ENCODE assay signal across 11 cellular contexts in genomic region chr5:60332244-60333018, GRCh38.
DNase-seq lines count a peak whose midpoint lies in the region; TF ChIP-seq lines count a peak whose summit lies in the region.
"Had no signal": no experiment of that assay in that cellular context is flagged by ENCODE, and none has a peak within 500 bp of the region (broad histone marks: within the 10 kb centered on the region; RNA-seq: fewer than 3 reads in every experiment).

No MANE protein-coding gene starts in this region.

- peak overlapping the region; percentile 58 for H3K27ac Mint-ChIP-seq in HFFc6
- no peak overlapping the region for H3K27ac Mint-ChIP-seq in activated T-helper 2 cell treated with anti-CD3 and anti-CD28 coated beads, Interferon-gamma antibody, Interleukin-2, Interleukin-4, amounts not matched to agents 10 μg/mL and 5 μg/mL and 100 μg/mL, durations not matched to agents 14 hours and 24 hours and 36 hours
- H3K27ac Mint-ChIP-seq in CD14-positive monocyte = peak overlapping the region in 1 of 7 donors; percentile 26
- H3K27ac Mint-ChIP-seq: activated T-helper 1 cell treated with anti-CD3 and anti-CD28 coated beads, Interleukin-12 subunit alpha, Interleukin-12 subunit beta, Interleukin-2, Interleukin-4 antibody, amounts not matched to agents 30 ng/mL and 10 ng/mL and 1 ng/mL, durations not matched to agents 14 hours and 24 hours and 36 hours had no signal

- H3K36me3 Mint-ChIP-seq in HFFc6 (ENCODE audit: low read depth) (no peaks in the 10 kb centered on the region), CD14-positive monocyte (no peaks in the 10 kb centered on the region)
- no peaks in the 10 kb centered on the region for H3K36me3 Mint-ChIP-seq in activated T-helper 2 cell treated with anti-CD3 and anti-CD28 coated beads, Interferon-gamma antibody, Interleukin-2, Interleukin-4, amounts not matched to agents 10 μg/mL and 5 μg/mL and 100 μg/mL, durations not matched to agents 14 hours and 24 hours and 36 hours (ENCODE audit: low read depth)

- H3K4me1 Mint-ChIP-seq in HFFc6 (ENCODE audit: low read depth) = peaks cover 34% of the 10 kb centered on the region
- H3K4me1 Mint-ChIP-seq in activated T-helper 2 cell treated with anti-CD3 and anti-CD28 coated beads, Interferon-gamma antibody, Interleukin-2, Interleukin-4, amounts not matched to agents 10 μg/mL and 5 μg/mL and 100 μg/mL, durations not matched to agents 14 hours and 24 hours and 36 hours (ENCODE audit: low read depth) = no peaks in the 10 kb centered on the region
- H3K4me1 Mint-ChIP-seq in CD14-positive monocyte = peaks cover 16% of the 10 kb centered on the region
- H3K4me1 Mint-ChIP-seq: neural crest cell had no signal

- H3K27me3 Mint-ChIP-seq in HFFc6 (ENCODE audit: insufficient read depth) = no peaks in the 10 kb centered on the region
- H3K27me3 Mint-ChIP-seq in activated T-helper 2 cell treated with anti-CD3 and anti-CD28 coated beads, Interferon-gamma antibody, Interleukin-2, Interleukin-4, amounts not matched to agents 10 μg/mL and 5 μg/mL and 100 μg/mL, durations not matched to agents 14 hours and 24 hours and 36 hours (ENCODE audit: low read depth) = no peaks in the 10 kb centered on the region
- peaks cover 0 to 4% (median 0%) of the 10 kb centered on the region in 3 donors for H3K27me3 Mint-ChIP-seq in CD14-positive monocyte (ENCODE audit: low read depth in 3 of 3)

- DNase-seq in GM03348 (ENCODE audit: low spot score) (peak; percentile 16), HFFc6 (peak; percentile 36), MV-4-11 (lab: John Stamatoyannopoulos, UW) (peak; percentile 73), fibroblast of the aortic adventitia (ENCODE audit: low read depth) (peak; percentile 30), retina (no peak), Kasumi-1 (lab: John Stamatoyannopoulos, UW) (no peak), CD14-positive monocyte (ENCODE audit: low spot score) (no peak)
- DNase-seq in activated T-helper 2 cell treated with anti-CD3 and anti-CD28 coated beads, Interferon-gamma antibody, Interleukin-2, Interleukin-4, amounts not matched to agents 10 μg/mL and 5 μg/mL and 100 μg/mL, durations not matched to agents 14 hours and 24 hours and 36 hours (ENCODE audit: low spot score) = no peak
- DNase-seq: NCI-H345 had no signal

- no peak for TF ChIP-seq CTCF in HFFc6 (IDR thresholded peaks at IDR 0.05)
- TF ChIP-seq CTCF in fibroblast of the aortic adventitia (IDR thresholded peaks at IDR 0.05; ENCODE audit: insufficient read depth, low read length) = no peak
- TF ChIP-seq CTCF in CD14-positive monocyte (IDR thresholded peaks at IDR 0.05) = no peak

- intact Hi-C loops in activated T-helper 2 cell treated with anti-CD3 and anti-CD28 coated beads, Interferon-gamma antibody, Interleukin-2, Interleukin-4, amounts not matched to agents 10 μg/mL and 5 μg/mL and 100 μg/mL, durations not matched to agents 14 hours and 24 hours and 36 hours (cut with micrococcal nuclease) = no loop called here
- intact Hi-C loops in CD14-positive monocyte (cut with micrococcal nuclease) = no loop called here

- no peaks in the 10 kb centered on the region; the same call in 1 of the 2 replicates for H3K9me3 Mint-ChIP-seq in HFFc6
- H3K9me3 Mint-ChIP-seq in activated T-helper 2 cell treated with anti-CD3 and anti-CD28 coated beads, Interferon-gamma antibody, Interleukin-2, Interleukin-4, amounts not matched to agents 10 μg/mL and 5 μg/mL and 100 μg/mL, durations not matched to agents 14 hours and 24 hours and 36 hours = peaks cover 5% of the 10 kb centered on the region
- peaks cover 5 to 17% (median 8%) of the 10 kb centered on the region in 7 donors for H3K9me3 Mint-ChIP-seq in CD14-positive monocyte
- H3K9me3 Mint-ChIP-seq: activated T-helper 1 cell treated with anti-CD3 and anti-CD28 coated beads, Interleukin-12 subunit alpha, Interleukin-12 subunit beta, Interleukin-2, Interleukin-4 antibody, amounts not matched to agents 30 ng/mL and 10 ng/mL and 1 ng/mL, durations not matched to agents 14 hours and 24 hours and 36 hours; neural crest cell had no signal

- H3K4me3 Mint-ChIP-seq in HFFc6 (no peak overlapping the region), CD14-positive monocyte (no peak overlapping the region)
- no peak overlapping the region for H3K4me3 Mint-ChIP-seq in activated T-helper 2 cell treated with anti-CD3 and anti-CD28 coated beads, Interferon-gamma antibody, Interleukin-2, Interleukin-4, amounts not matched to agents 10 μg/mL and 5 μg/mL and 100 μg/mL, durations not matched to agents 14 hours and 24 hours and 36 hours (ENCODE audit: low read depth)
- H3K4me3 Mint-ChIP-seq: activated T-helper 1 cell treated with anti-CD3 and anti-CD28 coated beads, Interleukin-12 subunit alpha, Interleukin-12 subunit beta, Interleukin-2, Interleukin-4 antibody, amounts not matched to agents 30 ng/mL and 10 ng/mL and 1 ng/mL, durations not matched to agents 14 hours and 24 hours and 36 hours; neural crest cell had no signal

- H3K4me3 ChIP-seq in fibroblast of the aortic adventitia (ENCODE audit: low read depth, low read length) = no peak overlapping the region

Comparison
In these comparisons a context has a peak if more than half of its experiments do, and no peak if none do; other contexts are left out.
1. DNase-seq: peak in GM03348 (single experiment), HFFc6 (single experiment), MV-4-11 (single experiment) and fibroblast of the aortic adventitia (single experiment); none in retina (single experiment), Kasumi-1 (0 of 2), activated T-helper 2 cell treated with anti-CD3 and anti-CD28 coated beads, Interferon-gamma antibody, Interleukin-2, Interleukin-4, amounts not matched to agents 10 μg/mL and 5 μg/mL and 100 μg/mL, durations not matched to agents 14 hours and 24 hours and 36 hours (single experiment) and CD14-positive monocyte (single experiment).